ENCODE assay signal across 8 cellular contexts in genomic region chr2:94986392-94986963, GRCh38. TPM values are rescaled to one million over a fixed set of nuclear protein-coding genes. Genes with fewer than 3 reads are reported as not detected.
DNase-seq lines count a peak whose midpoint lies in the region; ATAC-seq, FAIRE-seq and TF ChIP-seq lines count a peak whose summit lies in the region.

No MANE protein-coding gene starts in this region.

- H3K27me3 ChIP-seq in RWPE2 (ENCODE audit: insufficient read depth, poor library complexity, severe bottlenecking): peaks cover 23% of the 10 kb centered on the region
- H3K27me3 ChIP-seq in mammary epithelial cell (ENCODE audit: insufficient read depth, low read length): peaks cover 2% of the 10 kb centered on the region
- H3K27me3 ChIP-seq in keratinocyte (ENCODE audit: control insufficient read depth, extremely low read depth, insufficient read depth, low read length): peaks cover 6% of the 10 kb centered on the region

- H3K9me1 ChIP-seq in keratinocyte (ENCODE audit: control insufficient read depth, extremely low read depth, insufficient read depth, low read length): no peaks in the 10 kb centered on the region

- TF ChIP-seq CTCF in GM20000 (IDR thresholded peaks at IDR 0.05; ENCODE audit: extremely low read depth, missing control alignments) (peak; percentile 34), RWPE2 (IDR thresholded peaks at IDR 0.05; ENCODE audit: poor library complexity, severe bottlenecking) (peak; percentile 67), mammary epithelial cell (conservative IDR thresholded peaks at IDR 0.05 in 1 of 2, IDR thresholded peaks at IDR 0.05 in 1 of 2; ENCODE audit: extremely low read depth in 1 of 2, insufficient read depth in 1 of 2, low read depth in 1 of 2, low read length in 2 of 2) (peak; percentile 80 to 87), keratinocyte (optimal IDR thresholded peaks at IDR 0.05 in 1 of 3, IDR thresholded peaks at IDR 0.05 in 1 of 3, conservative IDR thresholded peaks at IDR 0.05 in 1 of 3; ENCODE audit: extremely low read depth in 1 of 3, insufficient read depth in 2 of 3, low read length in 3 of 3) (peak; percentile 52 to 77 (median 70))

- H3K9me3 ChIP-seq in RWPE2 (ENCODE audit: severe bottlenecking): no peaks in the 10 kb centered on the region
- no peaks in the 10 kb centered on the region for H3K9me3 ChIP-seq in mammary epithelial cell (replicated peaks; ENCODE audit: insufficient read depth, low read length)
- H3K9me3 ChIP-seq in keratinocyte (ENCODE audit: control insufficient read depth, low read depth, low read length): no peaks in the 10 kb centered on the region

- ATAC-seq in RWPE2 (ENCODE audit: low read depth): peak; percentile 72

- H3K4me2 ChIP-seq in mammary epithelial cell (ENCODE audit: insufficient read depth, low read depth, low read length) (no peak overlapping the region), keratinocyte (ENCODE audit: control insufficient read depth, extremely low read depth, insufficient read depth, low read depth, low read length) (no peak overlapping the region)

- H2AFZ ChIP-seq in mammary epithelial cell (ENCODE audit: low read depth, low read length) (no peak overlapping the region), keratinocyte (ENCODE audit: control insufficient read depth, low read length) (no peak overlapping the region)

- in situ Hi-C loops in mammary epithelial cell (cut with MboI; ENCODE audit: low sequenced_read_pairs in 2 of 2): no loop called here

- no peaks in the 10 kb centered on the region for H4K20me1 ChIP-seq in mammary epithelial cell (ENCODE audit: insufficient read depth, low read length)
- H4K20me1 ChIP-seq in keratinocyte (ENCODE audit: control insufficient read depth, extremely low read depth, insufficient read depth, low read length): no peaks in the 10 kb centered on the region

- H3K36me3 ChIP-seq in RWPE2 (ENCODE audit: low read depth) (no peaks in the 10 kb centered on the region), mammary epithelial cell (ENCODE audit: insufficient read depth, low read length) (no peaks in the 10 kb centered on the region), keratinocyte (ENCODE audit: control insufficient read depth in 2 of 2, extremely low read depth in 1 of 2, insufficient read depth in 2 of 2, low read length in 2 of 2) (no peaks in the 10 kb centered on the region)

- H3K4me3 ChIP-seq in RWPE2 (ENCODE audit: severe bottlenecking): no peak overlapping the region
- no peak overlapping the region for H3K4me3 ChIP-seq in mammary epithelial cell (replicated peaks in 1 of 3; ENCODE audit: insufficient read depth in 1 of 3, low read depth in 2 of 3, low read length in 3 of 3)
- no peak overlapping the region for H3K4me3 ChIP-seq in keratinocyte (ENCODE audit: control insufficient read depth in 2 of 3, extremely low read depth in 1 of 3, insufficient read depth in 2 of 3, low read depth in 1 of 3, low read length in 3 of 3)

- CTCF ChIA-PET in mammary epithelial cell (lab: Charles Lee; ENCODE audit: low non-redundant PET): interaction anchor here (0.6 to 0.8 kb wide), 5 partner anchors 13 to 189 kb away, joined by 3 to 5 read pairs (median 4); no protein-coding TSS in a partner anchor

- H3K4me1 ChIP-seq in RWPE2 (ENCODE audit: insufficient read depth, poor library complexity, severe bottlenecking) (no peaks in the 10 kb centered on the region), mammary epithelial cell (ENCODE audit: insufficient read depth, low read length) (no peaks in the 10 kb centered on the region), keratinocyte (ENCODE audit: control insufficient read depth, extremely low read depth, insufficient read depth, low read length) (no peaks in the 10 kb centered on the region)

- WGBS in mammary epithelial cell (ENCODE audit: low coverage, missing lambda C conversion rate): 66% methylated on average over 3 of the region's 3 CpGs

- H3K27ac ChIP-seq in RWPE2 (ENCODE audit: poor library complexity, severe bottlenecking) (no peak overlapping the region), mammary epithelial cell (ENCODE audit: insufficient read depth, low read depth, low read length) (no peak overlapping the region), keratinocyte (ENCODE audit: control insufficient read depth, insufficient read depth, low read length) (no peak overlapping the region)

- BruUV-seq in mammary epithelial cell (replicated peaks; lab: Mats Ljungman, UMichigan): no TSS peak

- peak; percentile 72 for FAIRE-seq in keratinocyte (lab: Jason Lieb, UNC)

- H3K9ac ChIP-seq in mammary epithelial cell (ENCODE audit: insufficient read depth, low read length) (no peak overlapping the region), keratinocyte (ENCODE audit: control insufficient read depth, extremely low read depth, insufficient read depth, low read length) (no peak overlapping the region)

- dilution Hi-C loops in mammary epithelial cell (cut with HindIII; ENCODE audit: low sequenced_read_pairs): no loop called here
- dilution Hi-C loops in keratinocyte (cut with MboI; ENCODE audit: extremely low pct_ligation_motif_present, low sequenced_read_pairs): no loop called here

- intact Hi-C loops in mammary epithelial cell (cut with micrococcal nuclease): no loop called here

- DNase-seq in EH (ENCODE audit: low read depth) (peak; percentile 61), GM20000 (ENCODE audit: low spot score) (peak; percentile 66), HuH-7 (ENCODE audit: low spot score) (peak; percentile 77), RWPE2 (ENCODE audit: low spot score) (no peak), mammary epithelial cell (peak; percentile 41), keratinocyte (ENCODE audit: low read depth, low spot score) (no peak), activated gamma-delta T cell treated with Interleukin-2 at 50 U/mL for 16 hours (no peak)
- DNase-seq in stimulated activated CD4-positive, alpha-beta T cell treated with anti-CD3 and anti-CD28 coated beads, TNF-alpha, amount 100 ng/mL, for 48 hours (ENCODE audit: low read depth in 3 of 3): peak in 2 of 3 donors; percentile 10 to 15

- H3K79me2 ChIP-seq in mammary epithelial cell (ENCODE audit: insufficient read depth, low read length): no peaks in the 10 kb centered on the region
- H3K79me2 ChIP-seq in keratinocyte (ENCODE audit: control insufficient read depth, insufficient read depth, low read length): no peaks in the 10 kb centered on the region

RNA-seq across cellular contexts. Expression of gene MAL, which starts 39.0 kb away (rescaled TPM):
- total RNA-seq in mammary epithelial cell: not detected
- polyA plus RNA-seq in mammary epithelial cell (not detected), keratinocyte (not detected in 3 replicates)
- polyA minus RNA-seq in mammary epithelial cell (not detected), keratinocyte (not detected in 3 replicates)
- polyA plus RNA-seq in keratinocyte (2011; ENCODE audit: low read depth): not detected
- polyA plus RNA-seq in keratinocyte (2011; cell fraction: cytosol; rRNA removed): not detected in 2 replicates
- polyA plus RNA-seq in keratinocyte (2011; cell fraction: nucleus; rRNA removed): not detected in 2 replicates
- not detected in 2 replicates for polyA plus RNA-seq in keratinocyte (2012; ENCODE audit: low replicate concordance)
- polyA minus RNA-seq in keratinocyte (2011; cell fraction: cytosol; rRNA and poly(A)+ RNA removed): not detected
- not detected in 2 replicates for polyA minus RNA-seq in keratinocyte (2011; cell fraction: nucleus; rRNA and poly(A)+ RNA removed)

Comparison
In these comparisons a context has a peak if more than half of its experiments do, and no peak if none do; other contexts are left out.
1. DNase-seq: peak in EH (single experiment), GM20000 (single experiment), HuH-7 (single experiment), mammary epithelial cell (single experiment) and stimulated activated CD4-positive, alpha-beta T cell treated with anti-CD3 and anti-CD28 coated beads, TNF-alpha, amount 100 ng/mL, for 48 hours (2 of 3); none in RWPE2 (single experiment), keratinocyte (single experiment) and activated gamma-delta T cell treated with Interleukin-2 at 50 U/mL for 16 hours (single experiment).
2. Peak in every context shown above with its lines, with median percentiles within 50 percentile points of each other: CTCF ChIP-seq.